8 cellular contexts compared by ENCODE assay signal in genomic region chr2:27630257-27630656, GRCh38. TPM values are rescaled to one million over a fixed set of nuclear protein-coding genes. Genes with fewer than 3 reads are reported as not detected.
DNase-seq lines count a peak whose midpoint lies in the region; ATAC-seq, FAIRE-seq and TF ChIP-seq lines count a peak whose summit lies in the region.
"Not testable (repeated sequence)": the region's sequence is repeated elsewhere in the genome, so short reads cannot be mapped to it uniquely, and the experiment has no call there.
"Had no signal": no experiment of that assay in that cellular context is flagged by ENCODE, and none has a peak within 500 bp of the region (broad histone marks: within the 10 kb centered on the region; RNA-seq: fewer than 3 reads in every experiment).

No MANE protein-coding gene starts in this region.

- CTCF ChIA-PET in A549 (lab: Yijun Ruan, JAX) = not testable (repeated sequence)
- CTCF ChIA-PET in CD8-positive, alpha-beta T cell (lab: Charles Lee) = interaction anchor here (1.4 kb wide), 1 partner anchor 261 kb away, joined by 3 read pairs; no protein-coding TSS in a partner anchor
- CTCF ChIA-PET in SK-N-SH (lab: Yijun Ruan, JAX) = interaction anchor here (0.8 to 1.0 kb wide), 2 partner anchors 53 kb away, joined by 3 to 4 read pairs; no protein-coding TSS in a partner anchor
- CTCF ChIA-PET in activated naive CD4-positive, alpha-beta T cell treated with anti-CD3 and anti-CD28 coated beads for 36 hours (lab: Charles Lee) = interaction anchor here (1.4 kb wide), 1 partner anchor 54 kb away, joined by 4 read pairs; no protein-coding TSS in a partner anchor

- H3K79me2 ChIP-seq in KMS-11 (ENCODE audit: insufficient read depth, low read depth) (peaks cover 13% of the 10 kb centered on the region; the same call in 1 of the 2 replicates), SK-N-SH (ENCODE audit: insufficient read depth) (peaks cover 32% of the 10 kb centered on the region), hepatocyte (peaks cover 13% of the 10 kb centered on the region)

- not testable (repeated sequence) for DNase-seq in A549 (ENCODE audit: low read depth in 1 of 2, low spot score in 1 of 2); CD8-positive, alpha-beta T cell; SK-N-SH; activated naive CD4-positive, alpha-beta T cell treated with anti-CD3 and anti-CD28 coated beads for 36 hours; hepatocyte (ENCODE audit: low spot score); neural crest cell (ENCODE audit: low read depth, low spot score)

- not testable (repeated sequence) for H3K27me3 ChIP-seq in CD8-positive, alpha-beta T cell (ENCODE audit: insufficient read depth, low read length); KMS-11 (ENCODE audit: insufficient read depth, low read depth); SK-N-SH (ENCODE audit: insufficient read depth); hepatocyte

- not testable (repeated sequence) for H3F3A ChIP-seq in SK-N-SH (replicated peaks; ENCODE audit: insufficient read depth)

- TF ChIP-seq POLR2A in A549 (IDR thresholded peaks at IDR 0.05; ENCODE audit: low read length) = not testable (repeated sequence)

- H3K4me1 Mint-ChIP-seq in CD8-positive, alpha-beta T cell (ENCODE audit: low read depth) = peaks cover 22% of the 10 kb centered on the region
- peaks cover 13% of the 10 kb centered on the region for H3K4me1 Mint-ChIP-seq in activated naive CD4-positive, alpha-beta T cell treated with anti-CD3 and anti-CD28 coated beads for 36 hours (ENCODE audit: low read depth)
- peaks cover 10% of the 10 kb centered on the region for H3K4me1 Mint-ChIP-seq in neural crest cell

- peak overlapping the region; percentile 57 for H3K4me3 Mint-ChIP-seq in CD8-positive, alpha-beta T cell
- peak overlapping the region; percentile 17 for H3K4me3 Mint-ChIP-seq in activated naive CD4-positive, alpha-beta T cell treated with anti-CD3 and anti-CD28 coated beads for 36 hours
- H3K4me3 Mint-ChIP-seq in neural crest cell = peak overlapping the region; percentile 73

- H3K4me3 ChIP-seq in A549; CD8-positive, alpha-beta T cell (ENCODE audit: low read depth, low read length); KMS-11 (IDR thresholded peaks at IDR 0.05; ENCODE audit: insufficient read depth, low read depth, low read length); hepatocyte: not testable (repeated sequence)
- peak overlapping the region in 1 of 2 experiments; percentile 84; a peak in 1 of 4 replicates for H3K4me3 ChIP-seq in SK-N-SH (ENCODE audit: low read depth in 2 of 2, low read length in 1 of 2)

- H3K36me3 ChIP-seq in CD8-positive, alpha-beta T cell (ENCODE audit: insufficient read depth, low read length) = peaks cover 18% of the 10 kb centered on the region
- H3K36me3 ChIP-seq in KMS-11 (ENCODE audit: insufficient read depth); hepatocyte (replicated peaks; ENCODE audit: insufficient read depth, low read depth): not testable (repeated sequence)
- H3K36me3 ChIP-seq in SK-N-SH (replicated peaks in 1 of 2; ENCODE audit: control insufficient read depth in 1 of 2, insufficient read depth in 2 of 2, low read length in 1 of 2) = peaks cover 44 to 58% of the 10 kb centered on the region in 2 experiments

- not testable (repeated sequence) for H2AFZ ChIP-seq in KMS-11 (ENCODE audit: low read depth); SK-N-SH (ENCODE audit: low read depth); hepatocyte

- not testable (repeated sequence) for H3K9me3 Mint-ChIP-seq in CD8-positive, alpha-beta T cell; activated naive CD4-positive, alpha-beta T cell treated with anti-CD3 and anti-CD28 coated beads for 36 hours; neural crest cell

- intact Hi-C loops in CD8-positive, alpha-beta T cell (cut with DNase I, micrococcal nuclease); activated naive CD4-positive, alpha-beta T cell treated with anti-CD3 and anti-CD28 coated beads for 36 hours (cut with micrococcal nuclease): not testable (repeated sequence)

- not testable (repeated sequence) for H3K9me2 ChIP-seq in SK-N-SH; hepatocyte (replicated peaks; ENCODE audit: insufficient read depth)

- ATAC-seq in A549; CD8-positive, alpha-beta T cell: not testable (repeated sequence)

- H3K27me3 Mint-ChIP-seq in CD8-positive, alpha-beta T cell (ENCODE audit: low read depth); activated naive CD4-positive, alpha-beta T cell treated with anti-CD3 and anti-CD28 coated beads for 36 hours (ENCODE audit: low read depth); neural crest cell (ENCODE audit: low read depth): not testable (repeated sequence)

- not testable (repeated sequence) for TF ChIP-seq RAD21 in A549 (conservative IDR thresholded peaks at IDR 0.05 in 1 of 2, IDR thresholded peaks at IDR 0.05 in 1 of 2); SK-N-SH (IDR thresholded peaks at IDR 0.05; ENCODE audit: low read length)

- POLR2A ChIA-PET in A549 (lab: Yijun Ruan, JAX); CD8-positive, alpha-beta T cell (lab: Charles Lee); SK-N-SH (lab: Yijun Ruan, JAX): not testable (repeated sequence)

- not testable (repeated sequence) for TF ChIP-seq EP300 in A549 (IDR thresholded peaks at IDR 0.05); SK-N-SH (IDR thresholded peaks at IDR 0.05; ENCODE audit: borderline replicate concordance in 1 of 2, low read depth in 1 of 2, low read length in 1 of 2)

- TF ChIP-seq CTCF in A549 (IDR thresholded peaks at IDR 0.05); CD8-positive, alpha-beta T cell (IDR thresholded peaks at IDR 0.05); KMS-11 (conservative IDR thresholded peaks at IDR 0.05; ENCODE audit: low read depth, low read length); SK-N-SH (IDR thresholded peaks at IDR 0.05); hepatocyte (IDR thresholded peaks at IDR 0.05; ENCODE audit: poor library complexity); neural crest cell (conservative IDR thresholded peaks at IDR 0.05): not testable (repeated sequence)

- H3K27ac Mint-ChIP-seq in CD8-positive, alpha-beta T cell; activated naive CD4-positive, alpha-beta T cell treated with anti-CD3 and anti-CD28 coated beads for 36 hours; neural crest cell (ENCODE audit: unreplicated experiment): not testable (repeated sequence)

- not testable (repeated sequence) for H3K9me3 ChIP-seq in A549; CD8-positive, alpha-beta T cell (ENCODE audit: low read length); SK-N-SH; hepatocyte (ENCODE audit: low read depth)

- H4K20me1 ChIP-seq in KMS-11 (ENCODE audit: insufficient read depth); SK-N-SH (ENCODE audit: insufficient read depth); hepatocyte (ENCODE audit: insufficient read depth, poor library complexity, severe bottlenecking): not testable (repeated sequence)

- peaks cover 44% of the 10 kb centered on the region for H3K36me3 Mint-ChIP-seq in CD8-positive, alpha-beta T cell
- peaks cover 15% of the 10 kb centered on the region for H3K36me3 Mint-ChIP-seq in activated naive CD4-positive, alpha-beta T cell treated with anti-CD3 and anti-CD28 coated beads for 36 hours (ENCODE audit: low read depth)
- peaks cover 10% of the 10 kb centered on the region for H3K36me3 Mint-ChIP-seq in neural crest cell (ENCODE audit: low read depth)

- peaks cover 14% of the 10 kb centered on the region for H3K4me1 ChIP-seq in A549
- peaks cover 18% of the 10 kb centered on the region for H3K4me1 ChIP-seq in CD8-positive, alpha-beta T cell (ENCODE audit: insufficient read depth, low read length)
- H3K4me1 ChIP-seq in KMS-11 (ENCODE audit: low read depth, poor library complexity, severe bottlenecking) = peaks cover 19% of the 10 kb centered on the region
- H3K4me1 ChIP-seq in SK-N-SH (ENCODE audit: control insufficient read depth in 1 of 2, insufficient read depth in 2 of 2, low read depth in 1 of 2, low read length in 1 of 2) = peaks cover 11 to 17% of the 10 kb centered on the region in 2 experiments; a peak in 3 of 4 replicates
- H3K4me1 ChIP-seq in hepatocyte (ENCODE audit: insufficient read depth) = peaks cover 14% of the 10 kb centered on the region

- peak overlapping the region; percentile 79 for H3K4me2 ChIP-seq in A549
- peak overlapping the region; percentile 97 for H3K4me2 ChIP-seq in KMS-11
- H3K4me2 ChIP-seq in SK-N-SH = peak overlapping the region; percentile 97
- H3K4me2 ChIP-seq in hepatocyte = peak overlapping the region; percentile 82

- H3K27ac ChIP-seq in A549; CD8-positive, alpha-beta T cell (ENCODE audit: low read depth, low read length); KMS-11; SK-N-SH (ENCODE audit: low read depth in 2 of 2, low read length in 1 of 2); hepatocyte: not testable (repeated sequence)

- 90% methylated on average over 2 of the region's 2 CpGs for WGBS in A549 (ENCODE audit: missing lambda C conversion rate)
- 98% methylated on average over 2 of the region's 2 CpGs for WGBS in SK-N-SH (ENCODE audit: low lambda C conversion rate)
- WGBS in hepatocyte (ENCODE audit: low lambda C conversion rate, missing lambda C conversion rate) = 100% methylated on average over 2 of the region's 2 CpGs

- not testable (repeated sequence) for H3K9ac ChIP-seq in KMS-11, SK-N-SH

- not testable (repeated sequence) for FAIRE-seq in A549 (lab: Jason Lieb, UNC)

RNA-seq across cellular contexts. Expression of gene GPN1, which starts 1.4 kb away (rescaled TPM):
- polyA plus RNA-seq in A549 (2011; rRNA removed) (98.9 and 117 TPM in 2 replicates), A549 (2017; fragmentation: RNase III; extraction: RNeasy Plus Mini Kit Qiagen cat#74134 plus additional on column Dnase treatment) (59.8 to 59.9 TPM (median 59.9 TPM) in 3 replicates), SK-N-SH (2012; rRNA removed) (74.0 and 92.8 TPM in 2 replicates), hepatocyte (30.1 and 46.7 TPM in 2 replicates)
- polyA plus RNA-seq in A549 (2012; cell fraction: cytosol; rRNA removed) = 42.7 and 43.3 TPM in 2 replicates
- polyA plus RNA-seq in A549 (2012; cell fraction: nucleus; rRNA removed) = 17.4 and 20.0 TPM in 2 replicates
- polyA minus RNA-seq in A549 (2011; rRNA and poly(A)+ RNA removed) = 48.4 and 58.1 TPM in 2 replicates
- 10 to 100 TPM; 40.6 to 41.7 TPM for total RNA-seq in CD8-positive, alpha-beta T cell
- 97.6 and 100 TPM in 2 replicates for polyA plus RNA-seq in SK-N-SH (2012; cell fraction: cytosol; rRNA removed)
- 56.0 and 77.7 TPM in 2 replicates for polyA plus RNA-seq in SK-N-SH (2012; cell fraction: nucleus; rRNA removed)
- 10 to 100 TPM; 44.9 to 45.1 TPM for total RNA-seq in activated naive CD4-positive, alpha-beta T cell treated with anti-CD3 and anti-CD28 coated beads for 36 hours
- total RNA-seq in hepatocyte (35.8 and 36.5 TPM in 2 replicates), neural crest cell (46.1 and 48.3 TPM in 2 replicates)

RNA-seq across cellular contexts. Expression of gene CCDC121, which starts 1.4 kb away (rescaled TPM):
- polyA plus RNA-seq in A549 (2011; rRNA removed) (7.2 and 7.8 TPM in 2 replicates), A549 (2017; fragmentation: RNase III; extraction: RNeasy Plus Mini Kit Qiagen cat#74134 plus additional on column Dnase treatment) (4.6 to 5.2 TPM (median 4.9 TPM) in 3 replicates), SK-N-SH (2012; rRNA removed) (2.3 and 2.7 TPM in 2 replicates), hepatocyte (2.7 and 5.4 TPM in 2 replicates)
- polyA plus RNA-seq in A549 (2012; cell fraction: cytosol; rRNA removed) = 2.0 and 2.5 TPM in 2 replicates
- polyA plus RNA-seq in A549 (2012; cell fraction: nucleus; rRNA removed) = 1.2 and 2.4 TPM in 2 replicates
- polyA minus RNA-seq in A549 (2011; rRNA and poly(A)+ RNA removed) = 2.1 and 2.7 TPM in 2 replicates
- total RNA-seq in CD8-positive, alpha-beta T cell = 1 to 10 TPM in 1 of 2 experiments, under 1 TPM in 1; 0.92 to 1.4 TPM
- 2.5 and 2.8 TPM in 2 replicates for polyA plus RNA-seq in SK-N-SH (2012; cell fraction: cytosol; rRNA removed)
- 2.8 and 3.3 TPM in 2 replicates for polyA plus RNA-seq in SK-N-SH (2012; cell fraction: nucleus; rRNA removed)
- under 1 TPM; 0.17 to 0.30 TPM for total RNA-seq in activated naive CD4-positive, alpha-beta T cell treated with anti-CD3 and anti-CD28 coated beads for 36 hours
- total RNA-seq in hepatocyte (2.7 and 4.4 TPM in 2 replicates), neural crest cell (5.8 and 6.0 TPM in 2 replicates)

RNA-seq across cellular contexts. Expression of gene SUPT7L, which starts 33.2 kb away (rescaled TPM):
- polyA plus RNA-seq in A549 (2011; rRNA removed) = 67.0 and 73.1 TPM in 2 replicates
- polyA plus RNA-seq in A549 (2012; cell fraction: cytosol; rRNA removed) = 34.5 and 40.3 TPM in 2 replicates
- polyA plus RNA-seq in A549 (2012; cell fraction: nucleus; rRNA removed) = 43.4 and 61.7 TPM in 2 replicates
- 34.5 to 41.2 TPM (median 39.5 TPM) in 3 replicates for polyA plus RNA-seq in A549 (2017; fragmentation: RNase III; extraction: RNeasy Plus Mini Kit Qiagen cat#74134 plus additional on column Dnase treatment)
- polyA minus RNA-seq in A549 (2011; rRNA and poly(A)+ RNA removed) = 51.2 and 51.3 TPM in 2 replicates
- total RNA-seq in CD8-positive, alpha-beta T cell = 10 to 100 TPM; 54.0 to 55.5 TPM
- polyA plus RNA-seq in SK-N-SH (2012; rRNA removed) = 49.7 and 69.3 TPM in 2 replicates
- 28.3 and 33.5 TPM in 2 replicates for polyA plus RNA-seq in SK-N-SH (2012; cell fraction: cytosol; rRNA removed)
- 135 and 184 TPM in 2 replicates for polyA plus RNA-seq in SK-N-SH (2012; cell fraction: nucleus; rRNA removed)
- 10 to 100 TPM; 27.8 to 29.7 TPM for total RNA-seq in activated naive CD4-positive, alpha-beta T cell treated with anti-CD3 and anti-CD28 coated beads for 36 hours
- total RNA-seq in hepatocyte = 32.3 and 43.3 TPM in 2 replicates
- 27.3 and 30.7 TPM in 2 replicates for polyA plus RNA-seq in hepatocyte
- total RNA-seq in neural crest cell = 32.4 and 33.8 TPM in 2 replicates

RNA-seq across cellular contexts. Expression of gene SLC4A1AP, which starts 33.4 kb away (rescaled TPM):
- 21.1 and 33.0 TPM in 2 replicates for polyA plus RNA-seq in A549 (2011; rRNA removed)
- 13.0 and 13.6 TPM in 2 replicates for polyA plus RNA-seq in A549 (2012; cell fraction: cytosol; rRNA removed)
- 18.0 and 18.2 TPM in 2 replicates for polyA plus RNA-seq in A549 (2012; cell fraction: nucleus; rRNA removed)
- 30.0 to 32.6 TPM (median 31.8 TPM) in 3 replicates for polyA plus RNA-seq in A549 (2017; fragmentation: RNase III; extraction: RNeasy Plus Mini Kit Qiagen cat#74134 plus additional on column Dnase treatment)
- 7.2 and 11.3 TPM in 2 replicates for polyA minus RNA-seq in A549 (2011; rRNA and poly(A)+ RNA removed)
- 10 to 100 TPM; 21.4 to 22.8 TPM for total RNA-seq in CD8-positive, alpha-beta T cell
- polyA plus RNA-seq in SK-N-SH (2012; rRNA removed) = 9.4 and 9.8 TPM in 2 replicates
- 10.6 and 13.9 TPM in 2 replicates for polyA plus RNA-seq in SK-N-SH (2012; cell fraction: cytosol; rRNA removed)
- 8.7 and 11.4 TPM in 2 replicates for polyA plus RNA-seq in SK-N-SH (2012; cell fraction: nucleus; rRNA removed)
- total RNA-seq in activated naive CD4-positive, alpha-beta T cell treated with anti-CD3 and anti-CD28 coated beads for 36 hours = 10 to 100 TPM; 21.2 to 22.2 TPM
- total RNA-seq in hepatocyte = 20.6 and 21.1 TPM in 2 replicates
- 21.9 and 22.1 TPM in 2 replicates for polyA plus RNA-seq in hepatocyte
- 19.0 and 19.1 TPM in 2 replicates for total RNA-seq in neural crest cell

RNA-seq across cellular contexts. Expression of gene ZNF512, which starts 47.4 kb away (rescaled TPM):
- polyA plus RNA-seq in A549 (2011; rRNA removed) (55.4 and 60.4 TPM in 2 replicates), A549 (2017; fragmentation: RNase III; extraction: RNeasy Plus Mini Kit Qiagen cat#74134 plus additional on column Dnase treatment) (22.0 to 25.3 TPM (median 22.6 TPM) in 3 replicates), SK-N-SH (2012; rRNA removed) (22.3 and 36.5 TPM in 2 replicates), hepatocyte (13.7 and 19.9 TPM in 2 replicates)
- polyA plus RNA-seq in A549 (2012; cell fraction: cytosol; rRNA removed) = 9.5 and 10.4 TPM in 2 replicates
- 10.3 and 18.0 TPM in 2 replicates for polyA plus RNA-seq in A549 (2012; cell fraction: nucleus; rRNA removed)
- 22.3 and 34.4 TPM in 2 replicates for polyA minus RNA-seq in A549 (2011; rRNA and poly(A)+ RNA removed)
- total RNA-seq in CD8-positive, alpha-beta T cell = 10 to 100 TPM; 12.4 TPM
- 26.9 and 29.5 TPM in 2 replicates for polyA plus RNA-seq in SK-N-SH (2012; cell fraction: cytosol; rRNA removed)
- polyA plus RNA-seq in SK-N-SH (2012; cell fraction: nucleus; rRNA removed) = 87.7 and 112 TPM in 2 replicates
- total RNA-seq in activated naive CD4-positive, alpha-beta T cell treated with anti-CD3 and anti-CD28 coated beads for 36 hours = 10 to 100 TPM; 34.7 to 35.8 TPM
- total RNA-seq in hepatocyte (27.7 and 30.7 TPM in 2 replicates), neural crest cell (58.2 and 63.3 TPM in 2 replicates)
- total RNA-seq: G401 had no signal

Comparison
In these comparisons a context has a peak if more than half of its experiments do, and no peak if none do; other contexts are left out.
1. H3K4me3 Mint-ChIP-seq: peak in every context shown above with its lines; median percentile 73 in neural crest cell; 57 in CD8-positive, alpha-beta T cell; 17 in activated naive CD4-positive, alpha-beta T cell treated with anti-CD3 and anti-CD28 coated beads for 36 hours.